22 cellular contexts compared by ENCODE assay signal in genomic region chr10:124162774-124163354, GRCh38.
"Had no signal": no experiment of that assay in that cellular context is flagged by ENCODE, and none has a peak within 500 bp of the region (broad histone marks: within the 10 kb centered on the region; RNA-seq: fewer than 3 reads in every experiment).

No MANE protein-coding gene starts in this region.

- FAIRE-seq: kidney, small intestine had no signal

- H3K27me3 ChIP-seq: hepatocyte, tibial nerve had no signal

- H3K9ac ChIP-seq: parathyroid adenoma had no signal

- H3K79me2 ChIP-seq: hepatocyte, parathyroid adenoma had no signal

- H3K9me3 ChIP-seq: left ventricle myocardium inferior, lower lobe of right lung, psoas muscle, suprapubic skin, tibial nerve had no signal

- H3K4me2 ChIP-seq: hepatocyte had no signal

- H3K4me3 ChIP-seq: coronary artery, dorsolateral prefrontal cortex, hepatocyte, left ventricle myocardium inferior, lower lobe of right lung, psoas muscle, suprapubic skin, tibial nerve had no signal

- H3K4me1 ChIP-seq: left ventricle myocardium inferior, lower lobe of right lung, parathyroid adenoma, psoas muscle, suprapubic skin, tibial nerve had no signal

- DNase-seq: dorsolateral prefrontal cortex; effector CD8-positive, alpha-beta T cell; foreskin melanocyte; head of caudate nucleus; kidney; left cardiac atrium; left ventricle myocardium inferior; lower lobe of right lung; naive B cell; nephron progenitor cell; psoas muscle; retina; small intestine; stimulated activated CD4-positive, alpha-beta T cell treated with anti-CD3 and anti-CD28 coated beads, Interleukin-12 subunit alpha, Interleukin-12 subunit beta, amount 100 ng/mL, for 4 hours; stimulated activated CD4-positive, alpha-beta T cell treated with anti-CD3 and anti-CD28 coated beads, Interleukin-2, amount 100 ng/mL, for 48 hours; stimulated activated naive CD4-positive, alpha-beta T cell treated with Interleukin-2 at 50 U/mL for 16 hours had no signal

- ATAC-seq: left cardiac atrium, lower lobe of right lung, psoas muscle, sciatic nerve had no signal

- H3K27ac ChIP-seq: dorsolateral prefrontal cortex, hepatocyte, left ventricle myocardium inferior, lower lobe of right lung, parathyroid adenoma, psoas muscle, suprapubic skin, tibial nerve had no signal

- H3K36me3 ChIP-seq: left ventricle myocardium inferior, lower lobe of right lung, suprapubic skin, tibial nerve had no signal

- H2AFZ ChIP-seq: hepatocyte, parathyroid adenoma had no signal
